Comparison of ENCODE assay signal across 7 cellular contexts in the genomic region with DNA sequence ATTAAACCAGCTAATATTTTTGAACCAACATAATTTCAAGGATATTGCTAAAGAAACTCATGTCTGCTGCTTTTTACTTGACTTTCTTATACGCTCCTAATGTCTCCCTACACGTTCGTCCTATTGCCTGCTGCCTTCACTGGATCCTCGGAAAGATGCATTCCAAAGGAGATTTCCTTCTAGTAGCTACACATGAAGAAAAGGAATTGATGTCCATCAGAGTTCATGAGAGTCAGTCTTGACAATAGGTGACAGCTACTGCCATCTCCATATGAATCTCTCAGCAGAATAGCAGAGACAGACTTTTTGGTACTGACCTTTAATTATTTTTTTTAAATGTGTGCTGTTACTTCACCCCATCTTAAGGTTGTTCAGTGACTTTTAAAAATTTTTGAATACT. TPM values are rescaled to one million over a fixed set of nuclear protein-coding genes. Genes with fewer than 3 reads are reported as not detected.
"Had no signal": no experiment of that assay in that cellular context is flagged by ENCODE, and none has a peak within 500 bp of the region (broad histone marks: within the 10 kb centered on the region; RNA-seq: fewer than 3 reads in every experiment).

No MANE protein-coding gene starts in this region.

- DNase-seq: GM23248, GOT3, H7, HCEC 1CT, IMR-90 had no signal

- H3K27ac ChIP-seq: GM23248 had no signal

- H3K4me3 ChIP-seq: GM23248 had no signal

- H2AFZ ChIP-seq: GM23248 had no signal

- H3K9ac ChIP-seq: GM23248 had no signal

RNA-seq across cellular contexts. Expression of a gene that starts 24.2 kb away (rescaled TPM):
- total RNA-seq: GM23248, H4, HT-29, IMR-90 had no signal
